Comparison of ENCODE assay signal across 8 cellular contexts in the genomic region with DNA sequence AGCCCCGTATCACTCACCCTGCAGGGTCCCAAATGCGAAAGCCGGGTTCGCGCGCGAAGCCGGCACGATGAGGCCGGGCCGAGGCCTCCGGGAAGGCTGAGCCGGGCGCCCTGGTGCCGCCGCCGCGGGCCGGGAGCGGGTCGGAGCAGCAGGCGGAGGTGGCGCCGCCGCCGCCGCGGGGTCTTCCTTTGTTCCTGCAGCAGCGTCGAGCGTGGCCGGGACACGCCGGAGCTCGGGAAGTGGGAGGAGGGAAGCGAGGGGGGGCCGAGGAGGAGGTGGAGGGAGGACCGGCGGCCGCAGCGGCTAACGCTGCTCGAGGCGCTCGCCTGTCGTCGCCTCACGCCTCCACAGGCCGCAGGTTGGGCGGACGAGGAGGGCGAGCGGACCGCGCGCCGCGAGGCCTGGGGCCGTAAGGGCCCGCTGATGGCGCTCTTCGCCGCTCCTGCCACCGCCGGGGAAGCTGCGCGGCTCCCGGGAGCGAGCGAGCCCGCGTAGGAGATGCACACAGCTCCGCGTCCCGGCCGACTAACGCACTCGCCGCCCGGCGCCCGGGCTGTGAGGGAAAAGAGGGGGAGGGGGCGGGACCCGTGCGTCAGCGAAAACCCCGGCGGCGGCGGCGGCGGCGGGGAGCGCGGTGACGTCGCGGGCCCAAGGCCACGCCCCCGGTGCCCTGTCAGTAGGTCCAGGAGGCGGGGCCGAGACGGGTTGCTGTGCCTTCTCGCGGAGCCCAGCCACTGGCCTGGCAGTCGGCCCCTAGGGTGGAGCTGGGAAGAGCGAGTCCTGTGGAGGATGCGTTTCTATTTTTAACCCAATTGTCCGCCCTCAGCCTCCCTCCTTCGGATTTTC. TPM values are rescaled to one million over a fixed set of nuclear protein-coding genes. Genes with fewer than 3 reads are reported as not detected.
A peak's percentile ranks its signal among the peaks of the same experiment; 100 is the strongest.
DNase-seq lines count a peak whose midpoint lies in the region; ATAC-seq, FAIRE-seq and TF ChIP-seq lines count a peak whose summit lies in the region.

A gene with protein sequence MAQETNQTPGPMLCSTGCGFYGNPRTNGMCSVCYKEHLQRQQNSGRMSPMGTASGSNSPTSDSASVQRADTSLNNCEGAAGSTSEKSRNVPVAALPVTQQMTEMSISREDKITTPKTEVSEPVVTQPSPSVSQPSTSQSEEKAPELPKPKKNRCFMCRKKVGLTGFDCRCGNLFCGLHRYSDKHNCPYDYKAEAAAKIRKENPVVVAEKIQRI (minus strand): TSS at position 530 of the 846 bp plus-strand sequence. CDS start 4,430 bp downstream, outside the sequence.

- H3K36me3 ChIP-seq in BJ (ENCODE audit: control insufficient read depth, insufficient read depth, low read length), result peaks cover 4% of the 10 kb centered on the region; the same call in 1 of the 2 replicates

- H3K4me3 ChIP-seq in BJ (ENCODE audit: low read depth, low read length), result peak within 1 kb of the TSS; percentile 91

- POLR2A ChIA-PET in BJ (lab: Charles Lee), result interaction anchor here (0.6 to 2.0 kb wide), 14 partner anchors 19 to 1411 kb away, joined by 3 to 18 read pairs (median 4); a partner anchor contains a TSS
- POLR2A ChIA-PET in activated CD4-positive, alpha-beta T cell treated with anti-CD3 and anti-CD28 coated beads, Interleukin-2, amount 10 ng/mL, durations not matched to agents 7 days and 5 days (lab: Charles Lee), result interaction anchor here (0.6 to 1.1 kb wide), 2 partner anchors 225 to 558 kb away, joined by 3 read pairs; no protein-coding TSS in a partner anchor

- TF ChIP-seq CTCF in BJ (IDR thresholded peaks at IDR 0.05; ENCODE audit: insufficient read depth, low read depth, low read length), result no peak

- H3K27ac Mint-ChIP-seq in activated CD4-positive, alpha-beta T cell treated with anti-CD3 and anti-CD28 coated beads, Interleukin-2, amount 10 ng/mL, durations not matched to agents 7 days and 5 days, result peak within 1 kb of the TSS; percentile 96

- H3K36me3 Mint-ChIP-seq in activated CD4-positive, alpha-beta T cell treated with anti-CD3 and anti-CD28 coated beads, Interleukin-2, amount 10 ng/mL, durations not matched to agents 7 days and 5 days (ENCODE audit: low read depth), result peaks cover 16% of the 10 kb centered on the region

- FAIRE-seq in GM19239 (lab: Jason Lieb, UNC), result no peak

- H3K4me3 Mint-ChIP-seq in activated CD4-positive, alpha-beta T cell treated with anti-CD3 and anti-CD28 coated beads, Interleukin-2, amount 10 ng/mL, durations not matched to agents 7 days and 5 days, result peak within 1 kb of the TSS; percentile 94

- DNase-seq in BJ (ENCODE audit: low read depth) (peak; percentile 91), GM19239 (ENCODE audit: insufficient read length, low spot score) (peak; percentile 82), NCI-H526 treated with DMSO at 0.1 percent for 48 hours (lab: John Stamatoyannopoulos, UW) (peak; percentile 82), cortex of kidney (lab: John Stamatoyannopoulos, UW) (peak; percentile 95), left kidney (ENCODE audit: low read depth, low spot score) (peak; percentile 99)
- peak; percentile 92 for DNase-seq in activated CD4-positive, alpha-beta T cell treated with anti-CD3 and anti-CD28 coated beads, Interleukin-2, amount 10 ng/mL, durations not matched to agents 7 days and 5 days
- peak; percentile 95 to 96 for DNase-seq in stimulated activated CD4-positive, alpha-beta T cell treated with anti-CD3 and anti-CD28 coated beads, Interleukin-2, amount 100 ng/mL, for 24 hours

- CTCF ChIA-PET in BJ (lab: Yijun Ruan, JAX), result interaction anchor here (0.7 to 1.5 kb wide), 6 partner anchors 63 to 236 kb away, joined by 3 to 10 read pairs (median 5); no protein-coding TSS in a partner anchor
- CTCF ChIA-PET in activated CD4-positive, alpha-beta T cell treated with anti-CD3 and anti-CD28 coated beads, Interleukin-2, amount 10 ng/mL, durations not matched to agents 7 days and 5 days (lab: Charles Lee), result interaction anchor here (0.7 to 1.6 kb wide), 5 partner anchors 20 to 469 kb away, joined by 3 to 4 read pairs (median 3); no protein-coding TSS in a partner anchor

- no peaks in the 10 kb centered on the region for H3K9me3 Mint-ChIP-seq in activated CD4-positive, alpha-beta T cell treated with anti-CD3 and anti-CD28 coated beads, Interleukin-2, amount 10 ng/mL, durations not matched to agents 7 days and 5 days

- no peaks in the 10 kb centered on the region for H3K27me3 ChIP-seq in BJ (ENCODE audit: control insufficient read depth, insufficient read depth, low read length)

- H3K4me1 Mint-ChIP-seq in activated CD4-positive, alpha-beta T cell treated with anti-CD3 and anti-CD28 coated beads, Interleukin-2, amount 10 ng/mL, durations not matched to agents 7 days and 5 days, result peaks cover 41% of the 10 kb centered on the region

- peak; percentile 70 for ATAC-seq in HG03457 (IDR thresholded peaks at IDR 0.05; ENCODE audit: unreplicated experiment)

- no peaks in the 10 kb centered on the region for H3K27me3 Mint-ChIP-seq in activated CD4-positive, alpha-beta T cell treated with anti-CD3 and anti-CD28 coated beads, Interleukin-2, amount 10 ng/mL, durations not matched to agents 7 days and 5 days

RNA-seq across cellular contexts. Expression of the gene that starts here (rescaled TPM):
- polyA plus RNA-seq in BJ (2011; rRNA removed), result 172 and 222 TPM in 2 replicates
- 73.6 and 94.0 TPM in 2 replicates for polyA minus RNA-seq in BJ (2011; rRNA and poly(A)+ RNA removed)
- total RNA-seq in activated CD4-positive, alpha-beta T cell treated with anti-CD3 and anti-CD28 coated beads, Interleukin-2, amount 10 ng/mL, durations not matched to agents 7 days and 5 days, result 10 to 100 TPM; 59.8 to 80.2 TPM

Comparison
In these comparisons a context has a peak if more than half of its experiments do, and no peak if none do; other contexts are left out.
1. Peak in every context shown above with its lines: DNase-seq, ATAC-seq and H3K4me3 ChIP-seq.